Comparison of ENCODE assay signal across 13 cellular contexts in genomic region chr11:75603791-75604736, GRCh38. TPM values are rescaled to one million over a fixed set of nuclear protein-coding genes. Genes with fewer than 3 reads are reported as not detected.
DNase-seq lines count a peak whose midpoint lies in the region; ATAC-seq and TF ChIP-seq lines count a peak whose summit lies in the region.
"Had no signal": no experiment of that assay in that cellular context is flagged by ENCODE, and none has a peak within 500 bp of the region (broad histone marks: within the 10 kb centered on the region; RNA-seq: fewer than 3 reads in every experiment).

No MANE protein-coding gene starts in this region.

- DNase-seq in BJ (ENCODE audit: low read depth) (peak; percentile 59), NCI-H226 (peak; percentile 81), dedifferentiated amniotic fluid mesenchymal stem cell (ENCODE audit: extremely low spot score) (peak; percentile 82), omental fat pad (ENCODE audit: low spot score) (no peak), NCI-H2029 treated with DMSO at 0.1 percent for 48 hours (lab: John Stamatoyannopoulos, UW) (no peak), foreskin melanocyte (no peak)
- no peak for DNase-seq in stimulated activated CD4-positive, alpha-beta T cell treated with anti-CD3 and anti-CD28 coated beads, Interleukin-15, amount 100 ng/mL, for 24 hours
- DNase-seq: activated CD4-positive, CD25-positive, alpha-beta regulatory T cell; activated T-cell treated with anti-CD3 and anti-CD28 coated beads, Interleukin-2, amount 50 U/mL, for 72 hours; NCI-H187; stimulated activated naive CD4-positive, alpha-beta T cell had no signal

- no peak overlapping the region for H3K4me3 ChIP-seq in BJ (ENCODE audit: low read depth, low read length)

- TF ChIP-seq CTCF in BJ (IDR thresholded peaks at IDR 0.05; ENCODE audit: insufficient read depth, low read depth, low read length): no peak
- TF ChIP-seq CTCF in omental fat pad (IDR thresholded peaks at IDR 0.05): no peak

- H3K36me3 ChIP-seq in BJ (ENCODE audit: control insufficient read depth, insufficient read depth, low read length): no peaks in the 10 kb centered on the region

- CTCF ChIA-PET in BJ (lab: Yijun Ruan, JAX): no interaction called here

- POLR2A ChIA-PET in BJ (lab: Charles Lee): interaction anchor here (0.5 to 0.7 kb wide), 3 partner anchors 164 to 828 kb away, joined by 3 to 11 read pairs (median 7); partner anchors contain the start of gene DGAT2

- no peaks in the 10 kb centered on the region for H3K27me3 ChIP-seq in BJ (ENCODE audit: control insufficient read depth, insufficient read depth, low read length)

- ATAC-seq in omental fat pad (ENCODE audit: low FRiP score) (peak; percentile 72), GM18909 (IDR thresholded peaks at IDR 0.05; ENCODE audit: poor library complexity, unreplicated experiment) (no peak)
- ATAC-seq: activated T-cell treated with anti-CD3 and anti-CD28 coated beads, Interleukin-2, amount 50 U/mL, for 72 hours; natural killer cell treated with Interleukin-12 subunit alpha and Interleukin-12 subunit beta and Interleukin-15 and Interleukin-18, amount 100 ng/mL, for 72 hours had no signal

RNA-seq across cellular contexts. Expression of gene SERPINH1, which starts 42.0 kb away (rescaled TPM):
- polyA plus RNA-seq in BJ (2011; rRNA removed): 1,158 and 1,604 TPM in 2 replicates
- 433 and 530 TPM in 2 replicates for polyA minus RNA-seq in BJ (2011; rRNA and poly(A)+ RNA removed)
- 100 to 1,000 TPM; 307 to 804 (median 482) TPM for total RNA-seq in omental fat pad

Comparison
In these comparisons a context has a peak if more than half of its experiments do, and no peak if none do; other contexts are left out.
1. DNase-seq: peak in BJ (single experiment), NCI-H226 (single experiment) and dedifferentiated amniotic fluid mesenchymal stem cell (single experiment); none in omental fat pad (single experiment), NCI-H2029 treated with DMSO at 0.1 percent for 48 hours (single experiment), foreskin melanocyte (single experiment) and stimulated activated CD4-positive, alpha-beta T cell treated with anti-CD3 and anti-CD28 coated beads, Interleukin-15, amount 100 ng/mL, for 24 hours (single experiment).